Comparison of ENCODE assay signal across 8 cellular contexts in genomic region chr11:12893787-12894672, GRCh38.
DNase-seq lines count a peak whose midpoint lies in the region; ATAC-seq and TF ChIP-seq lines count a peak whose summit lies in the region.

No MANE protein-coding gene starts in this region.

- peak; percentile 84 for TF ChIP-seq CTCF in RWPE2 (IDR thresholded peaks at IDR 0.05; ENCODE audit: poor library complexity, severe bottlenecking)

- H3K4me3 ChIP-seq in RWPE2 (ENCODE audit: severe bottlenecking) (no peak overlapping the region), skeletal muscle tissue (ENCODE audit: low read length in 3 of 3) (no peak overlapping the region)

- no peaks in the 10 kb centered on the region for H3K4me1 ChIP-seq in RWPE2 (ENCODE audit: insufficient read depth, poor library complexity, severe bottlenecking)
- peaks cover 33 to 51% (median 39%) of the 10 kb centered on the region in 3 donors for H3K4me1 ChIP-seq in skeletal muscle tissue (ENCODE audit: control insufficient read depth in 3 of 3, insufficient read depth in 3 of 3, low read length in 3 of 3)

- DNase-seq in NCI-H2081 (lab: John Stamatoyannopoulos, UW): peak; percentile 44 to 60
- DNase-seq in NCI-H2081 treated with DMSO at 0.1 percent for 48 hours (lab: John Stamatoyannopoulos, UW): no peak
- DNase-seq in RWPE2 (ENCODE audit: low spot score): no peak
- peak in 34 of 56 donors; percentile 3 to 83 (median 23) for DNase-seq in amygdala (lab: John Stamatoyannopoulos, UW)
- peak; percentile 42 for DNase-seq in hepatic stellate cell (ENCODE audit: low spot score)
- DNase-seq in GM19240 (ENCODE audit: insufficient read length, low spot score): no peak

- H3K9me3 ChIP-seq in RWPE2 (ENCODE audit: severe bottlenecking) (no peaks in the 10 kb centered on the region), skeletal muscle tissue (ENCODE audit: control insufficient read depth in 3 of 3, low read length in 3 of 3) (no peaks in the 10 kb centered on the region)

- ATAC-seq in RWPE2 (ENCODE audit: low read depth): peak; percentile 61

- H3K27me3 ChIP-seq in RWPE2 (ENCODE audit: insufficient read depth, poor library complexity, severe bottlenecking) (no peaks in the 10 kb centered on the region), skeletal muscle tissue (ENCODE audit: control insufficient read depth in 3 of 3, insufficient read depth in 3 of 3, low read length in 3 of 3) (no peaks in the 10 kb centered on the region)

- peak; percentile 54; the same call in 1 of the 2 replicates for TF ChIP-seq EP300 in Ishikawa (IDR thresholded peaks at IDR 0.05; ENCODE audit: borderline replicate concordance)

- H3K36me3 ChIP-seq in RWPE2 (ENCODE audit: low read depth) (peaks cover 73% of the 10 kb centered on the region), skeletal muscle tissue (ENCODE audit: control insufficient read depth in 3 of 3, insufficient read depth in 3 of 3, low read length in 3 of 3) (peaks cover 0 to 6% (median 0%) of the 10 kb centered on the region in 3 donors)

- peak overlapping the region in 1 of 3 donors; percentile 68 for H3K9ac ChIP-seq in skeletal muscle tissue (ENCODE audit: low read depth in 1 of 3, low read length in 3 of 3)

- peak overlapping the region; percentile 41 for H3K27ac ChIP-seq in RWPE2 (ENCODE audit: poor library complexity, severe bottlenecking)
- H3K27ac ChIP-seq in skeletal muscle tissue (ENCODE audit: low read depth, low read length): peak overlapping the region; percentile 50

- peak; percentile 85 for TF ChIP-seq RAD21 in Ishikawa (IDR thresholded peaks at IDR 0.05; ENCODE audit: low read depth)

TF ChIP-seq in Ishikawa, 13 proteins besides CTCF, POLR2A, EP300 and RAD21:
- no peak for TF ChIP-seq USF1 (IDR thresholded peaks at IDR 0.05)
- no peak for TF ChIP-seq CEBPB (IDR thresholded peaks at IDR 0.05)
- no peak for TF ChIP-seq ZBTB7A (IDR thresholded peaks at IDR 0.05; ENCODE audit: low read depth)
- peak; percentile 97 for TF ChIP-seq TEAD4 (IDR thresholded peaks at IDR 0.05)
- TF ChIP-seq REST (IDR thresholded peaks at IDR 0.05; ENCODE audit: low read depth): no peak
- TF ChIP-seq TAF1 (IDR thresholded peaks at IDR 0.05; ENCODE audit: low read depth): no peak
- TF ChIP-seq FOXM1 (IDR thresholded peaks at IDR 0.05; ENCODE audit: borderline replicate concordance, low read depth): 0 out of 2 replicates have a peak, but pooled peaks have one; percentile 29
- TF ChIP-seq NFIC (IDR thresholded peaks at IDR 0.05): peak; percentile 31
- no peak for TF ChIP-seq YY1 (IDR thresholded peaks at IDR 0.05; ENCODE audit: low read depth)
- TF ChIP-seq TCF12 (IDR thresholded peaks at IDR 0.05; ENCODE audit: low read depth): 0 out of 2 replicates have a peak, but pooled peaks have one; percentile 45
- TF ChIP-seq MAX (IDR thresholded peaks at IDR 0.05): peak; percentile 26; the same call in 1 of the 2 replicates
- no peak for TF ChIP-seq CREB1 (IDR thresholded peaks at IDR 0.05; ENCODE audit: low read depth)
- no peak for TF ChIP-seq EGR1 (IDR thresholded peaks at IDR 0.05)

Comparison
In these comparisons a context has a peak if more than half of its experiments do, and no peak if none do; other contexts are left out.
1. DNase-seq: peak in NCI-H2081 (2 of 2), amygdala (34 of 56) and hepatic stellate cell (single experiment); none in NCI-H2081 treated with DMSO at 0.1 percent for 48 hours (single experiment), RWPE2 (single experiment) and GM19240 (single experiment).